In the genomic region with DNA sequence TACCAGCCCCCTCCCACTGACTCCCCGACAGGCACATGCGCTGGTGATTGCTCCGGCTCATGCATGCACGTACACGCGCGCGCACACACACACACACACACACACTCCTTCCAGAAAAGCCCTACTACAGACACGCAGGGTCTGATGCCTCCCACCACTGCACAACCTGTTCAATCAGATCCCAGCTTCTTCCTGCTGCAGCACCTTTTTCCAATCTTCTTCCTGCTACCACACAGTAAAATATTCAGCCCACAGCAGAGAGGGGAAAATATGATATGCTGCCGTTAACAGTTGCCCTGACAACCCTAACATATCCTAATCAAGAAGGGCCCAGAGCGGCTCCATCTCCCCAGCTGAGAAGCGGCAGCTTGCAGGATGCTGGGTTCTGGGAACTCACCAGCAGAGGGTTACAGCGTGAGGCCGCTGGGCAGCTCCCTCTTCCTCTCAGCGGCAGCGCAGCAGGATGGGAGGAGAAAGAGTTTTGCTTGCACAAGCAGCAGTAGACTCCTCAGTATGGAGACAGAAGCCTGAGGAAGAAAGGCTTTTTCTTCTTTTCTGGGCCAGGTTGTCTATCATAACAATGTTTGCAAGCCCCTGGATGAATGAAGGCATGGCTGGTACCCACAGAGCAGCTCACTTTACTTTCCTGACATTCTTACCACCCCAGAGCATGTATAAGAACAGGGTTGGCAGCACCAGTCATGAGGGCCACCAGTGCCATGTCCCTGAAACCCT, we compare ENCODE assay signal across 8 cellular contexts. TPM values are rescaled to one million over a fixed set of nuclear protein-coding genes. Genes with fewer than 3 reads are reported as not detected.
DNase-seq lines count a peak whose midpoint lies in the region; ATAC-seq and TF ChIP-seq lines count a peak whose summit lies in the region.

No MANE protein-coding gene starts in this region.

- ATAC-seq in activated CD4-positive, CD25-positive, alpha-beta regulatory T cell treated with anti-CD3 and anti-CD28 coated beads, Interleukin-2, amount 50 U/mL, for 24 hours, result peak; percentile 55 to 60
- ATAC-seq in right cardiac atrium, result peak; percentile 87 to 88
- peak in 1 of 4 donors; percentile 40 for ATAC-seq in psoas muscle

- WGBS in adrenal gland, 4 donors, result 21 to 61% (median 50%) methylated on average over 12 to 16 of the region's 16 CpGs
- 20% methylated on average over 16 of the region's 16 CpGs for WGBS in right cardiac atrium
- WGBS in psoas muscle, 3 donors, result 17 to 24% (median 18%) methylated on average over 16 of the region's 16 CpGs

- TF ChIP-seq POLR2A in adrenal gland (IDR thresholded peaks at IDR 0.05), result no peak

- H3K36me3 ChIP-seq in adrenal gland (replicated peaks in 1 of 2) (no peaks in the 10 kb centered on the region), psoas muscle (ENCODE audit: insufficient read depth in 1 of 2, low read depth in 1 of 2) (no peaks in the 10 kb centered on the region)

- no peak overlapping the region for H3K4me3 ChIP-seq in adrenal gland
- H3K4me3 ChIP-seq in right cardiac atrium (ENCODE audit: low read length), result no peak overlapping the region
- no peak overlapping the region for H3K4me3 ChIP-seq in psoas muscle

- peak overlapping the region in 1 of 5 donors; percentile 52 for H3K27ac ChIP-seq in adrenal gland
- no peak overlapping the region for H3K27ac ChIP-seq in right cardiac atrium (ENCODE audit: low read length)
- H3K27ac ChIP-seq in psoas muscle, result no peak overlapping the region

- intact Hi-C loops in adrenal gland (cut with DNase I) (no loop called here), right cardiac atrium (cut with DNase I) (no loop called here), psoas muscle (cut with DNase I) (no loop called here)

- peak in 2 of 6 experiments; percentile 34 to 37 for TF ChIP-seq CTCF in adrenal gland (IDR thresholded peaks at IDR 0.05)
- no peak for TF ChIP-seq CTCF in psoas muscle (IDR thresholded peaks at IDR 0.05)

- H3K4me1 ChIP-seq in adrenal gland (replicated peaks in 1 of 2) (peaks cover 0 to 21% of the 10 kb centered on the region in 2 donors), right cardiac atrium (ENCODE audit: control insufficient read depth, insufficient read depth, low read length) (no peaks in the 10 kb centered on the region), psoas muscle (no peaks in the 10 kb centered on the region)

- H3K27me3 ChIP-seq in adrenal gland (no peaks in the 10 kb centered on the region), right cardiac atrium (ENCODE audit: control insufficient read depth, insufficient read depth) (peaks cover 3% of the 10 kb centered on the region), psoas muscle (ENCODE audit: insufficient read depth in 3 of 3, low read length in 2 of 3) (peaks cover 0 to 12% (median 2%) of the 10 kb centered on the region in 3 donors)

- H3K9me3 ChIP-seq in adrenal gland (replicated peaks in 1 of 3) (no peaks in the 10 kb centered on the region), right cardiac atrium (ENCODE audit: control insufficient read depth, low read length) (no peaks in the 10 kb centered on the region), psoas muscle (no peaks in the 10 kb centered on the region)

- no peak for DNase-seq in activated CD4-positive, CD25-positive, alpha-beta regulatory T cell treated with anti-CD3 and anti-CD28 coated beads, Interleukin-2, amount 50 U/mL, for 72 hours
- DNase-seq in NCI-H345 treated with DMSO at 0.1 percent for 48 hours (lab: John Stamatoyannopoulos, UW; ENCODE audit: unreplicated experiment), result peak; percentile 45
- peak; percentile 16 to 81 (median 33) for DNase-seq in adrenal gland
- peak; percentile 51 to 83 (median 83) for DNase-seq in right cardiac atrium
- peak; percentile 30 to 53 for DNase-seq in psoas muscle
- DNase-seq in GM19238 (ENCODE audit: insufficient read length, low spot score), result no peak
- DNase-seq in NCI-H1105 (lab: John Stamatoyannopoulos, UW), result no peak

RNA-seq across cellular contexts. Expression of a gene that starts 23.9 kb away (rescaled TPM):
- total RNA-seq in adrenal gland, result 10 to 100 TPM in 7 of 8 donors, 1 to 10 TPM in 1; 9.8 to 26.4 (median 11.9) TPM
- polyA plus RNA-seq in adrenal gland, result 10 to 100 TPM in 1 of 3 donors, 1 to 10 TPM in 2; 4.7 to 31.6 (median 9.1) TPM
- 1 to 10 TPM; 1.3 to 2.5 (median 1.8) TPM for total RNA-seq in right cardiac atrium
- 0.79 TPM for polyA plus RNA-seq in right cardiac atrium
- under 1 TPM; 0.32 to 0.94 (median 0.62) TPM for total RNA-seq in psoas muscle
- polyA plus RNA-seq in psoas muscle, result under 1 TPM; 0.10 to 0.20 (median 0.10) TPM

Comparison
In these comparisons a context has a peak if more than half of its experiments do, and no peak if none do; other contexts are left out.
1. DNase-seq: peak in NCI-H345 treated with DMSO at 0.1 percent for 48 hours (single experiment), adrenal gland (7 of 7), right cardiac atrium (3 of 3) and psoas muscle (2 of 2); none in activated CD4-positive, CD25-positive, alpha-beta regulatory T cell treated with anti-CD3 and anti-CD28 coated beads, Interleukin-2, amount 50 U/mL, for 72 hours (single experiment), GM19238 (single experiment) and NCI-H1105 (single experiment).